In the genomic region with DNA sequence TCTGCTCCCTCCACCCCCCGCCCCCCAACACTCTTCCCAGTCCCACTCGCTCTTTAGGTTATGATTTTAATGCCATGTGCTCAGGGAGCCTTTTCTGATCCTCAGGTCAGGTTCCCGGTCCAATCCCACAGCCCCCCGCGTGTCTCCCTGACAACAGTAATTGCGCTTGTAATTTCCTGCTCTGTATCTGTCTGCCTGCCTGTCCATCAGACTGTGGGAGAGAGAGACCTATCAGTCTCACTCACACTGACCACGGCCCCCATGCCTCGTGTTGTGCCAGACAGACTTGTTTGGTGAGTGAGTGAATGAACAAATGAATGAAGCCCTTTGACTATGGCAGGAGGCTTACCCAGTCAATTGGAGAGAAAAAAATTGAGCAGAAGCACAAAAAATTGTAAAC, we compare ENCODE assay signal across 9 cellular contexts. TPM values are rescaled to one million over a fixed set of nuclear protein-coding genes. Genes with fewer than 3 reads are reported as not detected.
DNase-seq lines count a peak whose midpoint lies in the region; ATAC-seq and TF ChIP-seq lines count a peak whose summit lies in the region.
"Had no signal": no experiment of that assay in that cellular context is flagged by ENCODE, and none has a peak within 500 bp of the region (broad histone marks: within the 10 kb centered on the region; RNA-seq: fewer than 3 reads in every experiment).

No MANE protein-coding gene starts in this region.

- POLR2A ChIA-PET in activated CD4-positive, alpha-beta memory T cell treated with anti-CD3 and anti-CD28 coated beads for 36 hours (lab: Charles Lee): interaction anchor here (4.9 kb wide), 1 partner anchor 47 kb away, joined by 50 read pairs; no protein-coding TSS in a partner anchor
- POLR2A ChIA-PET in activated CD4-positive, alpha-beta memory T cell treated with anti-CD3 and anti-CD28 coated beads, Interleukin-2, amount 10 ng/mL, durations not matched to agents 7 days and 5 days (lab: Charles Lee): no interaction called here

- peaks cover 29% of the 10 kb centered on the region for H3K36me3 Mint-ChIP-seq in activated CD4-positive, alpha-beta memory T cell treated with anti-CD3 and anti-CD28 coated beads for 36 hours
- peaks cover 28% of the 10 kb centered on the region for H3K36me3 Mint-ChIP-seq in activated CD4-positive, alpha-beta memory T cell treated with anti-CD3 and anti-CD28 coated beads, Interleukin-2, amount 10 ng/mL, durations not matched to agents 7 days and 5 days (ENCODE audit: low read depth)

- H3K27ac Mint-ChIP-seq in activated CD4-positive, alpha-beta memory T cell treated with anti-CD3 and anti-CD28 coated beads for 36 hours: peak overlapping the region; percentile 10
- no peak overlapping the region for H3K27ac Mint-ChIP-seq in activated CD4-positive, alpha-beta memory T cell treated with anti-CD3 and anti-CD28 coated beads, Interleukin-2, amount 10 ng/mL, durations not matched to agents 7 days and 5 days

- no peaks in the 10 kb centered on the region for H3K9me3 ChIP-seq in OCI-LY1 (ENCODE audit: low read length)
- H3K9me3 ChIP-seq in gastroesophageal sphincter: no peaks in the 10 kb centered on the region
- no peaks in the 10 kb centered on the region for H3K9me3 ChIP-seq in stomach smooth muscle (ENCODE audit: control insufficient read depth in 2 of 2, low read length in 2 of 2)

- H3K4me1 ChIP-seq in OCI-LY1 (ENCODE audit: insufficient read depth, low read length, severe bottlenecking) (peaks cover 75% of the 10 kb centered on the region), gastroesophageal sphincter (peaks cover 29 to 96% (median 69%) of the 10 kb centered on the region in 3 donors), stomach smooth muscle (ENCODE audit: control insufficient read depth, insufficient read depth, low read length) (peaks cover 82% of the 10 kb centered on the region)

- no peak for TF ChIP-seq POLR2A in gastroesophageal sphincter (IDR thresholded peaks at IDR 0.05)

- no peaks in the 10 kb centered on the region for H3K36me3 ChIP-seq in OCI-LY1 (ENCODE audit: insufficient read depth, low read length)
- H3K36me3 ChIP-seq in gastroesophageal sphincter: no peaks in the 10 kb centered on the region
- H3K36me3 ChIP-seq in stomach smooth muscle (ENCODE audit: control insufficient read depth in 2 of 2, insufficient read depth in 2 of 2, low read length in 2 of 2): peaks cover 0 to 3% of the 10 kb centered on the region in 2 donors

- H2AFZ ChIP-seq in OCI-LY1 (ENCODE audit: low read length): no peak overlapping the region

- H3K27me3 Mint-ChIP-seq in activated CD4-positive, alpha-beta memory T cell treated with anti-CD3 and anti-CD28 coated beads for 36 hours: no peaks in the 10 kb centered on the region
- no peaks in the 10 kb centered on the region for H3K27me3 Mint-ChIP-seq in activated CD4-positive, alpha-beta memory T cell treated with anti-CD3 and anti-CD28 coated beads, Interleukin-2, amount 10 ng/mL, durations not matched to agents 7 days and 5 days

- CTCF ChIA-PET in activated CD4-positive, alpha-beta memory T cell treated with anti-CD3 and anti-CD28 coated beads for 36 hours (lab: Charles Lee): no interaction called here
- CTCF ChIA-PET in activated CD4-positive, alpha-beta memory T cell treated with anti-CD3 and anti-CD28 coated beads, Interleukin-2, amount 10 ng/mL, durations not matched to agents 7 days and 5 days (lab: Charles Lee): interaction anchor here (2.7 kb wide), 1 partner anchor 71 kb away, joined by 10 read pairs; no protein-coding TSS in a partner anchor

- intact Hi-C loops in activated CD4-positive, alpha-beta memory T cell treated with anti-CD3 and anti-CD28 coated beads for 36 hours (cut with micrococcal nuclease): no loop called here

- H3K79me2 ChIP-seq in OCI-LY1 (ENCODE audit: insufficient read depth, low read length): no peaks in the 10 kb centered on the region

- TF ChIP-seq CTCF in OCI-LY1 (IDR thresholded peaks at IDR 0.05; ENCODE audit: low read length) (no peak), gastroesophageal sphincter (IDR thresholded peaks at IDR 0.05) (no peak)

- H3K4me3 ChIP-seq in OCI-LY1 (ENCODE audit: low read depth, low read length, poor library complexity, severe bottlenecking) (no peak overlapping the region), gastroesophageal sphincter (no peak overlapping the region), stomach smooth muscle (ENCODE audit: low read length in 2 of 2) (peak overlapping the region in 1 of 2 donors; percentile 93)

- no peaks in the 10 kb centered on the region for H3F3A ChIP-seq in OCI-LY1 (ENCODE audit: insufficient read depth, low read length)

- H3K4me3 Mint-ChIP-seq in activated CD4-positive, alpha-beta memory T cell treated with anti-CD3 and anti-CD28 coated beads for 36 hours: no peak overlapping the region
- H3K4me3 Mint-ChIP-seq in activated CD4-positive, alpha-beta memory T cell treated with anti-CD3 and anti-CD28 coated beads, Interleukin-2, amount 10 ng/mL, durations not matched to agents 7 days and 5 days: no peak overlapping the region

- TF ChIP-seq EP300 in gastroesophageal sphincter (IDR thresholded peaks at IDR 0.05): no peak

- no peak overlapping the region for H3K4me2 ChIP-seq in OCI-LY1 (ENCODE audit: low read length)

- ATAC-seq in gastroesophageal sphincter: no peak

- H3K4me1 Mint-ChIP-seq in activated CD4-positive, alpha-beta memory T cell treated with anti-CD3 and anti-CD28 coated beads for 36 hours (ENCODE audit: low read depth): peaks cover 76% of the 10 kb centered on the region
- H3K4me1 Mint-ChIP-seq in activated CD4-positive, alpha-beta memory T cell treated with anti-CD3 and anti-CD28 coated beads, Interleukin-2, amount 10 ng/mL, durations not matched to agents 7 days and 5 days: peaks cover 78% of the 10 kb centered on the region

- WGBS in gastroesophageal sphincter (ENCODE audit: low coverage in 1 of 2), 2 donors: 63 to 83% methylated on average over 2 to 7 of the region's 8 CpGs

- H3K9me3 Mint-ChIP-seq in activated CD4-positive, alpha-beta memory T cell treated with anti-CD3 and anti-CD28 coated beads for 36 hours: no peaks in the 10 kb centered on the region
- H3K9me3 Mint-ChIP-seq in activated CD4-positive, alpha-beta memory T cell treated with anti-CD3 and anti-CD28 coated beads, Interleukin-2, amount 10 ng/mL, durations not matched to agents 7 days and 5 days: no peaks in the 10 kb centered on the region

- H3K9ac ChIP-seq in OCI-LY1 (ENCODE audit: low read length) (no peak overlapping the region), stomach smooth muscle (ENCODE audit: low read length in 2 of 2) (peak overlapping the region; percentile 5 to 13)

- no peaks in the 10 kb centered on the region; the same call in 1 of the 2 replicates for H3K27me3 ChIP-seq in OCI-LY1 (ENCODE audit: insufficient read depth, low read length)
- no peaks in the 10 kb centered on the region for H3K27me3 ChIP-seq in gastroesophageal sphincter
- H3K27me3 ChIP-seq in stomach smooth muscle (ENCODE audit: control insufficient read depth in 1 of 2, insufficient read depth in 2 of 2, low read length in 2 of 2): no peaks in the 10 kb centered on the region

- DNase-seq in activated CD4-positive, alpha-beta memory T cell treated with anti-CD3 and anti-CD28 coated beads for 36 hours: no peak
- DNase-seq in activated CD4-positive, alpha-beta memory T cell treated with anti-CD3 and anti-CD28 coated beads, Interleukin-2, amount 10 ng/mL, durations not matched to agents 7 days and 5 days: no peak
- no peak for DNase-seq in HPDE6-E6E7 (ENCODE audit: extremely low spot score)
- no peak for DNase-seq in ecto neural progenitor cell (ENCODE audit: low spot score)
- no peak for DNase-seq in HuH-7 (ENCODE audit: low spot score)
- DNase-seq: activated effector memory CD4-positive, alpha-beta T cell treated with anti-CD3 and anti-CD28 coated beads, Interleukin-2, amount 50 U/mL, for 16 hours had no signal

- H3K27ac ChIP-seq in OCI-LY1 (ENCODE audit: low read depth, low read length, poor library complexity, severe bottlenecking): peak overlapping the region; percentile 18
- peak overlapping the region; percentile 82 to 96 (median 92) for H3K27ac ChIP-seq in gastroesophageal sphincter
- peak overlapping the region; percentile 94 for H3K27ac ChIP-seq in stomach smooth muscle (ENCODE audit: low read length)

- H3K9me2 ChIP-seq in OCI-LY1 (ENCODE audit: low read depth, low read length): no peaks in the 10 kb centered on the region

- H4K20me1 ChIP-seq in OCI-LY1 (ENCODE audit: insufficient read depth, low read length): no peaks in the 10 kb centered on the region

RNA-seq across cellular contexts. Expression of a gene that starts 50.8 kb away (rescaled TPM):
- total RNA-seq in activated CD4-positive, alpha-beta memory T cell treated with anti-CD3 and anti-CD28 coated beads for 36 hours: 100 to 1,000 TPM; 137 to 144 TPM
- 10 to 100 TPM; 85.3 to 87.9 TPM for total RNA-seq in activated CD4-positive, alpha-beta memory T cell treated with anti-CD3 and anti-CD28 coated beads, Interleukin-2, amount 10 ng/mL, durations not matched to agents 7 days and 5 days
- 10 to 100 TPM; 68.3 to 94.7 (median 69.9) TPM for total RNA-seq in gastroesophageal sphincter

Comparison
In these comparisons a context has a peak if more than half of its experiments do, and no peak if none do; other contexts are left out.
1. H3K27ac ChIP-seq: peak in every context shown above with its lines; median percentile 94 in stomach smooth muscle; 92 in gastroesophageal sphincter; 18 in OCI-LY1.